In the genomic region with DNA sequence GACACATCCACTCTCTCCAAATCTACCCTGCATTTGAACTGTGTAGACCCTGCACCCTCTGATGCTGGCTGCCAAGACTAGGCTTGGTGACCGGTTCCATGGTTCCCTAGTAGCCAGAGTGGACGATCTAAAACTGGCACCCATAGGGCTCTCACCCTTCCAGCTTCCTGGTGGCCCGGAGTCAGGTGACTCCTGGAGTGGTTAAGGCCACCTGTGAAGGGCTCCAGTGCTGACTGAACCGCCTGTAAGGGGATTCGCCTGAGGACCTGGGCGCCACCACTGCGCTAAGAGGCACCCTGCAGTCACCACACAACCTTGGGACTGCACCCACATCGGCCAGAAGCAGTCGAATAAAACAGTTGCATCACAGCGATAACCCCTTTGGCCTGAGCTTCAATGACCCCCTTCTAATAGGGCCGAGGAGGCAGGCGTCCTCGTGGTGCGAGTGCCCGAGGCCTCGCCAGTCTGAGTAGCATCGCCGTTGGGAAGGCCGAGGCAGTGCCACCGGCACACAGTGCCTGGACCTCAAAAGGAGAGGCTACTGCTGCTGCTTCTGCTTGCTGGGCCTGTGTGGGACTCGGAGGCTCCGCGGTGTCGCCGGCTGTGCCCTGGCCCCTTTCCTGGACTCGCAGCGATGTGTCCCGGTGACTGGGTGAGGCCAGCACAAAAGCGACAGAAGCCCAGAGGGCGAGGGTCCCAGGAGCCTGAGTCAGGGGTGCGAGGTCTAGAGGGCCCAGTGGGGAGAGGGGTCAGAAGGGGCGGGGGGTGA, we compare ENCODE assay signal across 32 cellular contexts. TPM values are rescaled to one million over a fixed set of nuclear protein-coding genes. Genes with fewer than 3 reads are reported as not detected.
"Had no signal": no experiment of that assay in that cellular context is flagged by ENCODE, and none has a peak within 500 bp of the region (broad histone marks: within the 10 kb centered on the region; RNA-seq: fewer than 3 reads in every experiment).

No MANE protein-coding gene starts in this region.

- ATAC-seq: activated CD4-positive, CD25-positive, alpha-beta regulatory T cell treated with anti-CD3 and anti-CD28 coated beads, Interleukin-2, amount 50 U/mL, for 24 hours; activated CD8-positive, alpha-beta T cell treated with anti-CD3 and anti-CD28 coated beads for 36 hours; activated T-cell treated with anti-CD3 and anti-CD28 coated beads, Interleukin-2, amount 50 U/mL, for 4 hours; activated T-helper 17 cell treated with anti-CD3 and anti-CD28 coated beads, Interleukin-2, amount 50 U/mL, for 72 hours; effector memory CD8-positive, alpha-beta T cell; foreskin keratinocyte; gastrocnemius medialis; T-helper 17 cell had no signal

- H3K9me3 ChIP-seq: esophagus muscularis mucosa, gastrocnemius medialis had no signal

- H3K4me3 ChIP-seq: esophagus muscularis mucosa, gastrocnemius medialis had no signal

- H3K4me1 ChIP-seq: foreskin keratinocyte, gastrocnemius medialis had no signal

- DNase-seq: activated B cell treated with CpG ODN at 0.5 μM for 24 hours; activated CD4-positive, alpha-beta T cell treated with anti-CD3 and anti-CD28 coated beads for 48 hours; activated CD4-positive, alpha-beta T cell treated with anti-CD3 and anti-CD28 coated beads, Interleukin-2, amount 50 U/mL, for 1 hour; activated CD4-positive, alpha-beta T cell treated with anti-CD3 and anti-CD28 coated beads, Interleukin-2, amount 50 U/mL, for 48 hours; activated CD8-positive, alpha-beta memory T cell treated with anti-CD3 and anti-CD28 coated beads for 24 hours; activated CD8-positive, alpha-beta T cell treated with anti-CD3 and anti-CD28 coated beads for 36 hours; activated effector memory CD4-positive, alpha-beta T cell treated with Interleukin-2 at 50 U/mL for 16 hours; activated gamma-delta T cell treated with Interleukin-2 at 50 U/mL for 16 hours; activated naive CD4-positive, alpha-beta T cell treated with anti-CD3 and anti-CD28 coated beads, Interleukin-2, amount 50 U/mL, for 16 hours; activated naive CD4-positive, alpha-beta T cell treated with Interleukin-2 at 50 U/mL for 16 hours; activated T-cell treated with anti-CD3 and anti-CD28 coated beads, Interleukin-2, amount 50 U/mL, for 4 hours; amniotic stem cell; anterior cingulate cortex; brain microvascular endothelial cell; cortex of kidney; dermis blood vessel endothelial cell; effector CD4-positive, alpha-beta T cell; effector memory CD8-positive, alpha-beta T cell; erythroblast; foreskin keratinocyte; gastrocnemius medialis; glutamatergic neuron; T-helper 1 cell; T-helper 17 cell; T1000; WERI-Rb-1 had no signal

- H3K36me3 ChIP-seq: brain microvascular endothelial cell, esophagus muscularis mucosa, gastrocnemius medialis had no signal

RNA-seq across cellular contexts. Expression of a gene that starts 6.5 kb away (rescaled TPM):
- total RNA-seq: activated B cell treated with CpG ODN at 0.5 μM for 24 hours; activated CD8-positive, alpha-beta T cell treated with anti-CD3 and anti-CD28 coated beads for 36 hours; activated T-cell treated with anti-CD3 and anti-CD28 coated beads, Interleukin-2, amount 50 U/mL, for 4 hours; activated T-helper 17 cell treated with anti-CD3 and anti-CD28 coated beads, Interleukin-2, amount 50 U/mL, for 72 hours; bronchial epithelial cell; cardiac septum; chondrocyte; dermis blood vessel endothelial cell; foreskin keratinocyte; gastrocnemius medialis; T-helper 17 cell had no signal
